8 cellular contexts compared by ENCODE assay signal in genomic region chr14:75064205-75064567, GRCh38. TPM values are rescaled to one million over a fixed set of nuclear protein-coding genes. Genes with fewer than 3 reads are reported as not detected.
DNase-seq lines count a peak whose midpoint lies in the region; ATAC-seq, FAIRE-seq and TF ChIP-seq lines count a peak whose summit lies in the region.

No MANE protein-coding gene starts in this region.

- no peaks in the 10 kb centered on the region for H3K27me3 Mint-ChIP-seq in chondrocyte (ENCODE audit: low read depth)
- no peaks in the 10 kb centered on the region for H3K27me3 Mint-ChIP-seq in neural crest cell (ENCODE audit: low read depth)

- H4K20me1 ChIP-seq in DND-41 (ENCODE audit: insufficient read depth, low read length) = no peaks in the 10 kb centered on the region

- H3K27me3 ChIP-seq in DND-41 (ENCODE audit: insufficient read depth, low read length, poor library complexity) = no peaks in the 10 kb centered on the region

- no peaks in the 10 kb centered on the region for H3K9me3 ChIP-seq in DND-41 (ENCODE audit: insufficient read depth, low read length, severe bottlenecking)

- H3K4me1 Mint-ChIP-seq in chondrocyte (ENCODE audit: low read depth) = peaks cover 23% of the 10 kb centered on the region
- peaks cover 20% of the 10 kb centered on the region for H3K4me1 Mint-ChIP-seq in neural crest cell

- peak overlapping the region; percentile 59 to 91; a peak in 3 of 4 replicates for H3K4me3 ChIP-seq in DND-41 (ENCODE audit: low read depth in 1 of 2, low read length in 2 of 2)

- H3K4me3 Mint-ChIP-seq in chondrocyte (ENCODE audit: unreplicated experiment) (peak overlapping the region; percentile 100), neural crest cell (peak overlapping the region; percentile 99)

- H3K27ac Mint-ChIP-seq in chondrocyte (ENCODE audit: unreplicated experiment) = peak overlapping the region; percentile 84
- H3K27ac Mint-ChIP-seq in neural crest cell (ENCODE audit: unreplicated experiment) = no peak overlapping the region

- H3K4me2 ChIP-seq in DND-41 (ENCODE audit: insufficient read depth, low read length) = peak overlapping the region; percentile 77

- H3K36me3 Mint-ChIP-seq in chondrocyte (ENCODE audit: low read depth) = peaks cover 4% of the 10 kb centered on the region
- peaks cover 16% of the 10 kb centered on the region for H3K36me3 Mint-ChIP-seq in neural crest cell (ENCODE audit: low read depth)

- peak overlapping the region; percentile 89 for H3K27ac ChIP-seq in DND-41 (ENCODE audit: low read length)

- peaks cover 40% of the 10 kb centered on the region for H3K79me2 ChIP-seq in DND-41 (ENCODE audit: insufficient read depth, low read length)

- no peak for TF ChIP-seq POLR2A in GM12891 (IDR thresholded peaks at IDR 0.05; ENCODE audit: low read depth, low read length)

- ATAC-seq in DND-41 (ENCODE audit: insufficient read depth, low read depth) = no peak; the same call in 2 of the 3 replicates
- ATAC-seq in HG03354 (IDR thresholded peaks at IDR 0.05; ENCODE audit: poor library complexity, severe bottlenecking, unreplicated experiment) = peak; percentile 33
- ATAC-seq in HG02571 (IDR thresholded peaks at IDR 0.05; ENCODE audit: unreplicated experiment) = no peak
- ATAC-seq in HG03565 (IDR thresholded peaks at IDR 0.05; ENCODE audit: unreplicated experiment) = no peak

- H3K36me3 ChIP-seq in DND-41 (ENCODE audit: insufficient read depth, low read length) = peaks cover 21% of the 10 kb centered on the region

- TF ChIP-seq CTCF in DND-41 (IDR thresholded peaks at IDR 0.05; ENCODE audit: borderline replicate concordance, extremely low read depth, low read length, poor library complexity, severe bottlenecking) (no peak), chondrocyte (IDR thresholded peaks at IDR 0.05) (no peak), neural crest cell (conservative IDR thresholded peaks at IDR 0.05) (no peak)

- no peak for DNase-seq in DND-41
- no peak for DNase-seq in chondrocyte (ENCODE audit: low spot score)
- DNase-seq in neural crest cell (ENCODE audit: low read depth, low spot score) = no peak
- DNase-seq in stimulated activated CD4-positive, alpha-beta T cell treated with anti-CD3 and anti-CD28 coated beads, Interleukin-2, amount 100 ng/mL, for 48 hours = no peak
- DNase-seq in GM12891 (ENCODE audit: insufficient read length, low spot score) = no peak

- FAIRE-seq in GM12891 (lab: Jason Lieb, UNC) = no peak

- H3K9me3 Mint-ChIP-seq in chondrocyte (ENCODE audit: low read depth) (peaks cover 2% of the 10 kb centered on the region), neural crest cell (no peaks in the 10 kb centered on the region)

- H3K4me1 ChIP-seq in DND-41 (ENCODE audit: insufficient read depth, low read length) = peaks cover 26% of the 10 kb centered on the region

- H3K9ac ChIP-seq in DND-41 (ENCODE audit: low read depth, low read length) = peak overlapping the region; percentile 74

- H2AFZ ChIP-seq in DND-41 (ENCODE audit: low read depth, low read length) = peak overlapping the region; percentile 93

TF ChIP-seq in GM12891, 5 proteins besides CTCF, POLR2A, EP300 and RAD21:
- TF ChIP-seq POLR2AphosphoS5 (IDR thresholded peaks at IDR 0.05; ENCODE audit: low read depth, low read length) (no peak), POU2F2 (IDR thresholded peaks at IDR 0.05; ENCODE audit: low read depth, low read length) (no peak), TAF1 (IDR thresholded peaks at IDR 0.05; ENCODE audit: low read depth, low read length) (no peak), SPI1 (IDR thresholded peaks at IDR 0.05; ENCODE audit: low read depth, low read length) (no peak), PAX5 (IDR thresholded peaks at IDR 0.05; ENCODE audit: insufficient read depth, low read length, severe bottlenecking) (no peak)
TF ChIP-seq in GM12891: peak in this region for 0.

RNA-seq across cellular contexts. Expression of gene ACYP1, which starts 0.4 kb away (rescaled TPM):
- total RNA-seq in chondrocyte (4.2 to 11.7 TPM (median 6.8 TPM) in 3 replicates), neural crest cell (35.9 and 37.1 TPM in 2 replicates)
- 20.7 TPM for polyA plus RNA-seq in GM12891 (2012; ENCODE audit: low read depth, missing spikeins)

RNA-seq across cellular contexts. Expression of gene ZC2HC1C, which starts 5.3 kb away (rescaled TPM):
- total RNA-seq in chondrocyte = 0.31 to 0.62 TPM (median 0.48 TPM) in 3 replicates
- total RNA-seq in neural crest cell = 1.3 and 1.9 TPM in 2 replicates
- 0.59 TPM for polyA plus RNA-seq in GM12891 (2012; ENCODE audit: low read depth, missing spikeins)

RNA-seq across cellular contexts. Expression of gene MLH3, which starts 12.9 kb away (rescaled TPM):
- total RNA-seq in chondrocyte (18.7 to 21.3 TPM (median 21.2 TPM) in 3 replicates), neural crest cell (27.7 and 34.2 TPM in 2 replicates)
- polyA plus RNA-seq in GM12891 (2012; ENCODE audit: low read depth, missing spikeins) = 11.2 TPM
